ENCODE assay signal across 18 cellular contexts in genomic region chr5:158796812-158797497, GRCh38.
"Had no signal": no experiment of that assay in that cellular context is flagged by ENCODE, and none has a peak within 500 bp of the region (broad histone marks: within the 10 kb centered on the region; RNA-seq: fewer than 3 reads in every experiment).

No MANE protein-coding gene starts in this region.

- H3K4me3 Mint-ChIP-seq: activated CD4-positive, alpha-beta T cell treated with anti-CD3 and anti-CD28 coated beads for 36 hours; activated T-helper 1 cell treated with anti-CD3 and anti-CD28 coated beads, Interleukin-12 subunit alpha, Interleukin-12 subunit beta, Interleukin-2, Interleukin-4 antibody, amounts not matched to agents 30 ng/mL and 10 ng/mL and 1 ng/mL, durations not matched to agents 14 hours and 24 hours and 36 hours; neural progenitor cell; stimulated activated naive B cell treated with anti-CD40 and anti-IgM and Interleukin-4, amounts not matched to agents 10 μg/mL and 1 μg/mL and 100 μg/mL, for 72 hours; T-cell had no signal

- H3K9ac ChIP-seq: neural progenitor cell had no signal

- ATAC-seq: activated CD4-positive, alpha-beta T cell treated with anti-CD3 and anti-CD28 coated beads for 36 hours; left lung; stimulated activated naive B cell treated with anti-CD40 and anti-IgM and Interleukin-4, amounts not matched to agents 10 μg/mL and 1 μg/mL and 100 μg/mL, for 72 hours; T-cell had no signal

- H3K4me1 Mint-ChIP-seq: activated CD4-positive, alpha-beta T cell treated with anti-CD3 and anti-CD28 coated beads for 36 hours; T-cell had no signal

- H3K27ac Mint-ChIP-seq: activated CD4-positive, alpha-beta T cell treated with anti-CD3 and anti-CD28 coated beads for 36 hours; activated T-helper 1 cell treated with anti-CD3 and anti-CD28 coated beads, Interleukin-12 subunit alpha, Interleukin-12 subunit beta, Interleukin-2, Interleukin-4 antibody, amounts not matched to agents 30 ng/mL and 10 ng/mL and 1 ng/mL, durations not matched to agents 14 hours and 24 hours and 36 hours; neural progenitor cell; stimulated activated naive B cell treated with anti-CD40 and anti-IgM and Interleukin-4, amounts not matched to agents 10 μg/mL and 1 μg/mL and 100 μg/mL, for 72 hours; T-cell had no signal

- H3K9me3 ChIP-seq: colonic mucosa, heart right ventricle, left lung, spleen, suprapubic skin had no signal

- H3K27me3 ChIP-seq: cardiac muscle cell, colonic mucosa, heart right ventricle, left lung, neural progenitor cell, spleen, suprapubic skin had no signal

- H3K4me1 ChIP-seq: colonic mucosa, left lung had no signal

- H3K36me3 ChIP-seq: cardiac muscle cell, colonic mucosa, left lung, neural progenitor cell, suprapubic skin, WERI-Rb-1 had no signal

- H3K36me3 Mint-ChIP-seq: neural progenitor cell, T-cell had no signal

- H3K9me3 Mint-ChIP-seq: activated T-helper 1 cell treated with anti-CD3 and anti-CD28 coated beads, Interleukin-12 subunit alpha, Interleukin-12 subunit beta, Interleukin-2, Interleukin-4 antibody, amounts not matched to agents 30 ng/mL and 10 ng/mL and 1 ng/mL, durations not matched to agents 14 hours and 24 hours and 36 hours; neural progenitor cell; stimulated activated naive B cell treated with anti-CD40 and anti-IgM and Interleukin-4, amounts not matched to agents 10 μg/mL and 1 μg/mL and 100 μg/mL, for 72 hours; T-cell had no signal

- H3K27ac ChIP-seq: cardiac muscle cell, colonic mucosa, epithelial cell of prostate, left lung, neural progenitor cell, SK-N-MC, spleen, suprapubic skin, WERI-Rb-1 had no signal

- H2AFZ ChIP-seq: neural progenitor cell had no signal

- DNase-seq: activated CD4-positive, alpha-beta T cell treated with anti-CD3 and anti-CD28 coated beads for 36 hours; activated naive CD4-positive, alpha-beta T cell; colonic mucosa; effector CD8-positive, alpha-beta T cell; heart right ventricle; left lung; retina; spleen; stimulated activated CD4-positive, alpha-beta T cell treated with anti-CD3 and anti-CD28 coated beads, Interleukin-1b, Interleukin-23, amount 100 ng/mL, for 48 hours; stimulated activated naive B cell treated with anti-CD40 and anti-IgM and Interleukin-4, amounts not matched to agents 10 μg/mL and 1 μg/mL and 100 μg/mL, for 72 hours; T-cell; WERI-Rb-1 had no signal

- H3K4me3 ChIP-seq: cardiac muscle cell, colonic mucosa, heart right ventricle, left lung, neural progenitor cell, SK-N-MC, spleen, suprapubic skin had no signal

- H3K4me2 ChIP-seq: neural progenitor cell had no signal

- H3K27me3 Mint-ChIP-seq: activated CD4-positive, alpha-beta T cell treated with anti-CD3 and anti-CD28 coated beads for 36 hours; stimulated activated naive B cell treated with anti-CD40 and anti-IgM and Interleukin-4, amounts not matched to agents 10 μg/mL and 1 μg/mL and 100 μg/mL, for 72 hours; T-cell had no signal
